12 cellular contexts compared by ENCODE assay signal in the genomic region with DNA sequence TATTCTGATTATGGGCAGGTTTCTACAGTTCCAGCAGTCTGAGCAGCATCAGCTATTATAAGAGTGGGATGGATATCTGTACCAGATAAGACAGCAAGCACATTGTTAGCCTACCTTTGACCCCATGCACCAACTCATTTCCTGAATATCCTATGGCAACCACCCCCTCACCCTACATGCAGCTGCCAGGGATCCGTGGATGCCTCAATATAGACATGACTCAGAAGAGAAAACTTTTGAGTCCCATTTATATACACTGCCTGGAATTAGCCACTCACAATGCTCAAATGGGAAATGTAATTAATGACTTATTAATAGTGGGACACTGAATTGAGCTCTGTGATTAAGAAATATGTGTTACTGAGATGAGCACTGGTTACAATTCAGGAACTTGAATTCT.
DNase-seq lines count a peak whose midpoint lies in the region; ATAC-seq and TF ChIP-seq lines count a peak whose summit lies in the region.
"Had no signal": no experiment of that assay in that cellular context is flagged by ENCODE, and none has a peak within 500 bp of the region (broad histone marks: within the 10 kb centered on the region; RNA-seq: fewer than 3 reads in every experiment).

No MANE protein-coding gene starts in this region.

- no peaks in the 10 kb centered on the region for H3K27me3 ChIP-seq in heart left ventricle

- H3K9me3 ChIP-seq in heart left ventricle: no peaks in the 10 kb centered on the region
- H3K9me3 ChIP-seq: thoracic aorta had no signal

- 15 to 35% (median 18%) methylated on average over 1 of the region's 1 CpG for WGBS in heart left ventricle, 4 donors

- intact Hi-C loops in heart left ventricle (cut with DNase I): no loop called here
- intact Hi-C loops in Right ventricle myocardium inferior (cut with DNase I): no loop called here

- ATAC-seq in heart left ventricle: peak; percentile 61 to 70 (median 69)
- no peak for ATAC-seq in Right ventricle myocardium inferior
- ATAC-seq in SK-N-SH treated with all-trans-retinoic acid at 6 μM for 48 hours: peak; percentile 99
- no peak for ATAC-seq in HG03139 (IDR thresholded peaks at IDR 0.05; ENCODE audit: unreplicated experiment)

- peaks cover 0 to 18% (median 0%) of the 10 kb centered on the region in 9 donors for H3K36me3 ChIP-seq in heart left ventricle
- H3K36me3 ChIP-seq: thoracic aorta had no signal

- peaks cover 0 to 12% (median 4%) of the 10 kb centered on the region in 12 donors for H3K4me1 ChIP-seq in heart left ventricle

- H3K27ac ChIP-seq in heart left ventricle: no peak overlapping the region
- H3K27ac ChIP-seq: thoracic aorta had no signal

- H3K4me3 ChIP-seq in heart left ventricle: no peak overlapping the region
- no peak overlapping the region for H3K4me3 ChIP-seq in fibroblast of villous mesenchyme (ENCODE audit: low read depth, low read length)
- H3K4me3 ChIP-seq: thoracic aorta had no signal

- peak in 1 of 5 donors; percentile 8 for DNase-seq in heart left ventricle
- DNase-seq in Right ventricle myocardium inferior (ENCODE audit: missing footprints): no peak
- peak; percentile 64 for DNase-seq in fibroblast of villous mesenchyme (ENCODE audit: low read depth)
- peak; percentile 10 for DNase-seq in smooth muscle cell of the brain vasculature (ENCODE audit: low read depth, low spot score)
- DNase-seq in medulla oblongata (ENCODE audit: extremely low spot score): no peak
- DNase-seq in NCI-H2081 treated with DMSO at 0.1 percent for 48 hours (lab: John Stamatoyannopoulos, UW): no peak
- DNase-seq: activated CD4-positive, alpha-beta memory T cell treated with anti-CD3 and anti-CD28 coated beads for 36 hours; AML-193; kidney had no signal

- TF ChIP-seq CTCF in heart left ventricle (IDR thresholded peaks at IDR 0.05) (no peak), fibroblast of villous mesenchyme (IDR thresholded peaks at IDR 0.05; ENCODE audit: insufficient read depth, low read depth, low read length) (no peak)

- TF ChIP-seq POLR2A in heart left ventricle (IDR thresholded peaks at IDR 0.05): no peak

TF ChIP-seq in SK-N-SH treated with all-trans-retinoic acid at 6 μM for 48 hours, 23 proteins besides CTCF, POLR2A, EP300 and RAD21:
- TF ChIP-seq, protein P1, sequence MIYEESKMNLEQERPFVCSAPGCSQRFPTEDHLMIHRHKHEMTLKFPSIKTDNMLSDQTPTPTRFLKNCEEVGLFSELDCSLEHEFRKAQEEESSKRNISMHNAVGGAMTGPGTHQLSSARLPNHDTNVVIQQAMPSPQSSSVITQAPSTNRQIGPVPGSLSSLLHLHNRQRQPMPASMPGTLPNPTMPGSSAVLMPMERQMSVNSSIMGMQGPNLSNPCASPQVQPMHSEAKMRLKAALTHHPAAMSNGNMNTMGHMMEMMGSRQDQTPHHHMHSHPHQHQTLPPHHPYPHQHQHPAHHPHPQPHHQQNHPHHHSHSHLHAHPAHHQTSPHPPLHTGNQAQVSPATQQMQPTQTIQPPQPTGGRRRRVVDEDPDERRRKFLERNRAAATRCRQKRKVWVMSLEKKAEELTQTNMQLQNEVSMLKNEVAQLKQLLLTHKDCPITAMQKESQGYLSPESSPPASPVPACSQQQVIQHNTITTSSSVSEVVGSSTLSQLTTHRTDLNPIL (CRISPR knock-in tag; IDR thresholded peaks at IDR 0.05; ENCODE audit: low read depth): no peak
- TF ChIP-seq ISL1 (CRISPR knock-in tag; IDR thresholded peaks at IDR 0.05): peak; percentile 56

Comparison
In these comparisons a context has a peak if more than half of its experiments do, and no peak if none do; other contexts are left out.
1. ATAC-seq: peak in heart left ventricle (4 of 4) and SK-N-SH treated with all-trans-retinoic acid at 6 μM for 48 hours (single experiment); none in Right ventricle myocardium inferior (single experiment) and HG03139 (single experiment).
2. DNase-seq: peak in fibroblast of villous mesenchyme (single experiment) and smooth muscle cell of the brain vasculature (single experiment); none in Right ventricle myocardium inferior (single experiment), medulla oblongata (single experiment) and NCI-H2081 treated with DMSO at 0.1 percent for 48 hours (single experiment).